ENCODE assay signal across 8 cellular contexts in the genomic region with DNA sequence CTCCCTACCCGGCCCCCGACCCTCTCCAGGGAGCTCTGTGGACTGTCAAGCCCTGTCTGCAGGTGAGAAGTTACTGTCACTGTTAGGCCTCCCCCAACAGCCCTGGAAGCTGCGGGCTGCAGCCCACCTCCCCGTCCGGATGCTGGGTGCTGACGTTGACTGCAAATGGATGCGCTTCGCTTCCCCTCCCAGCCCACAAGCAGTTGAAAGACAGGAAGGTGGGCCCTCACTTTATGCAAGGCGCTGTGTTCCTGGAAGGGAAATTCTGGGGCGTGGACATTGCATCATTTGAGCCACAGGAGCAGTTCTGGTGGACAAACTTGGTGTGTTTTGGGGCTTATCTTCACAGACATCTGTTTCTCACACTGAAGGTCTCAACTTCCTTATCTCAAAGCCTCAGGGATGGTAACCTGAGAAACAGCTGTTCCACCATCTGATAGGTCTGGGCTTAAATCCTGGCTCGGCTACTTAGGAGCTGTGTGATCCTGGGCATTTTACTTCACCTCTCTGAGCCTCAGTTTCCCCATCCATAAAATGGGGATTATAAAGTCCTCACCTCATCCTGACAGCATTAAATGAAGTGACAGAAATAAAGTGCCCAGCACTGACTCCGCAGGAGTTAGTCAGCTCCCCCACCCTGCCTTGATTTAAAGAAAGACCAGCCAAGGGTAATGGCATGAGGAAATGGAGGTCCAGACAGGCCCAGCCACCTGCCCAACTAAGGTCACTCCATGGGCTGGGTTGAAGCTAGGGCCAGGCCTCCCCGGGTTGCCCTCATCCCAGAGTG. TPM values are rescaled to one million over a fixed set of nuclear protein-coding genes. Genes with fewer than 3 reads are reported as not detected.
DNase-seq lines count a peak whose midpoint lies in the region; ATAC-seq lines count a peak whose summit lies in the region.

No MANE protein-coding gene starts in this region.

- no peak overlapping the region for H3K4me3 ChIP-seq in mesodermal cell (ENCODE audit: extremely low read depth, insufficient read depth, low read length, poor library complexity, severe bottlenecking)

- H3K4me1 ChIP-seq in mesodermal cell (ENCODE audit: control insufficient read depth, insufficient read depth, low read length, poor library complexity, severe bottlenecking) = no peaks in the 10 kb centered on the region

- 68 to 78% methylated on average over 8 to 10 of the region's 13 CpGs for WGBS in mesodermal cell (ENCODE audit: insufficient coverage in 2 of 2), 2 experiments

- no peaks in the 10 kb centered on the region for H3K9me3 ChIP-seq in mesodermal cell (ENCODE audit: control insufficient read depth, low read length)

- DNase-seq in activated CD4-positive, alpha-beta T cell treated with anti-CD3 and anti-CD28 coated beads for 48 hours = peak; percentile 21
- no peak for DNase-seq in activated CD4-positive, alpha-beta T cell treated with anti-CD3 and anti-CD28 coated beads, Interleukin-2, amount 50 U/mL, for 1 hour
- DNase-seq in activated CD8-positive, alpha-beta memory T cell treated with anti-CD3 and anti-CD28 coated beads for 24 hours = peak; percentile 80
- DNase-seq in NCI-H187 (lab: John Stamatoyannopoulos, UW) = no peak
- no peak for DNase-seq in NCI-H1694 (lab: John Stamatoyannopoulos, UW)

- peak overlapping the region; percentile 51 for H3K27ac ChIP-seq in mesodermal cell (ENCODE audit: low read depth, low read length, severe bottlenecking)

- H3K36me3 ChIP-seq in mesodermal cell (ENCODE audit: control insufficient read depth, insufficient read depth, low read length) = no peaks in the 10 kb centered on the region

- peak; percentile 73 for ATAC-seq in HG03108 (IDR thresholded peaks at IDR 0.05; ENCODE audit: unreplicated experiment)
- no peak for ATAC-seq in HG03571 (IDR thresholded peaks at IDR 0.05; ENCODE audit: unreplicated experiment)

RNA-seq across cellular contexts. Expression of a gene that starts 4.6 kb away (rescaled TPM):
- 0.33 TPM for polyA plus RNA-seq in mesodermal cell (2013, experiment 1 of 2)
- 0.86 TPM for polyA plus RNA-seq in mesodermal cell (2013, experiment 2 of 2)

RNA-seq across cellular contexts. Expression of a gene that starts 21.9 kb away (rescaled TPM):
- polyA plus RNA-seq in mesodermal cell (2013, experiment 1 of 2) = not detected
- 0.40 TPM for polyA plus RNA-seq in mesodermal cell (2013, experiment 2 of 2)

RNA-seq across cellular contexts. Expression of a gene that starts 45.6 kb away (rescaled TPM):
- polyA plus RNA-seq in mesodermal cell (2013, experiment 1 of 2) = 25.0 TPM
- 17.6 TPM for polyA plus RNA-seq in mesodermal cell (2013, experiment 2 of 2)

Comparison
In these comparisons a context has a peak if more than half of its experiments do, and no peak if none do; other contexts are left out.
1. DNase-seq: peak in activated CD4-positive, alpha-beta T cell treated with anti-CD3 and anti-CD28 coated beads for 48 hours (single experiment) and activated CD8-positive, alpha-beta memory T cell treated with anti-CD3 and anti-CD28 coated beads for 24 hours (single experiment); none in activated CD4-positive, alpha-beta T cell treated with anti-CD3 and anti-CD28 coated beads, Interleukin-2, amount 50 U/mL, for 1 hour (single experiment), NCI-H187 (0 of 2) and NCI-H1694 (single experiment).